27 cellular contexts compared by ENCODE assay signal in genomic region chr1:26047278-26047874, GRCh38. TPM values are rescaled to one million over a fixed set of nuclear protein-coding genes. Genes with fewer than 3 reads are reported as not detected.
DNase-seq lines count a peak whose midpoint lies in the region; ATAC-seq and TF ChIP-seq lines count a peak whose summit lies in the region.
"Had no signal": no experiment of that assay in that cellular context is flagged by ENCODE, and none has a peak within 500 bp of the region (broad histone marks: within the 10 kb centered on the region; RNA-seq: fewer than 3 reads in every experiment).

No MANE protein-coding gene starts in this region.

- no peak overlapping the region for H3K27ac ChIP-seq in neural progenitor cell
- H3K27ac ChIP-seq in skeletal muscle tissue (ENCODE audit: low read depth, low read length), result peak overlapping the region; percentile 16
- no peak overlapping the region for H3K27ac ChIP-seq in ascending aorta
- H3K27ac ChIP-seq: C4-2B, KMS-11, SJCRH30 had no signal

- H3K27ac Mint-ChIP-seq in T-helper 17 cell (no peak overlapping the region), neural progenitor cell (no peak overlapping the region)
- no peak overlapping the region for H3K27ac Mint-ChIP-seq in activated naive CD4-positive, alpha-beta T cell treated with anti-CD3 and anti-CD28 coated beads for 36 hours
- H3K27ac Mint-ChIP-seq: CD8-positive, alpha-beta T cell had no signal

- H3K27me3 Mint-ChIP-seq in T-helper 17 cell (peaks cover 71% of the 10 kb centered on the region), neural progenitor cell (ENCODE audit: insufficient read depth, low read depth) (peaks cover 56% of the 10 kb centered on the region)
- H3K27me3 Mint-ChIP-seq in activated naive CD4-positive, alpha-beta T cell treated with anti-CD3 and anti-CD28 coated beads for 36 hours (ENCODE audit: low read depth), result peaks cover 50% of the 10 kb centered on the region

- no peak for TF ChIP-seq CTCF in neural progenitor cell (IDR thresholded peaks at IDR 0.05)
- TF ChIP-seq CTCF in ascending aorta (IDR thresholded peaks at IDR 0.05), result no peak

- H3K4me1 Mint-ChIP-seq in T-helper 17 cell (peaks cover 8% of the 10 kb centered on the region), neural progenitor cell (peaks cover 6% of the 10 kb centered on the region)
- H3K4me1 Mint-ChIP-seq in activated naive CD4-positive, alpha-beta T cell treated with anti-CD3 and anti-CD28 coated beads for 36 hours (ENCODE audit: low read depth), result peaks cover 6% of the 10 kb centered on the region

- no peak for DNase-seq in T-helper 17 cell
- no peak for DNase-seq in neural progenitor cell (ENCODE audit: low spot score)
- no peak for DNase-seq in activated naive CD4-positive, alpha-beta T cell treated with anti-CD3 and anti-CD28 coated beads for 36 hours
- DNase-seq in ascending aorta (ENCODE audit: low spot score in 2 of 2), result no peak
- no peak for DNase-seq in DMS79 treated with DMSO at 0.1 percent for 48 hours (lab: John Stamatoyannopoulos, UW)
- DNase-seq: Caco-2; CD8-positive, alpha-beta T cell; DMS79; GF-D8; GOT3; HCEC 1CT; IMR-90; NCI-H1048; NCI-H1417 treated with DMSO at 0.1 percent for 48 hours; NCI-H1694 treated with DMSO at 0.1 percent for 48 hours; NCI-H2081; NCI-H2171 treated with DMSO at 0.1 percent for 48 hours; NCI-H524 treated with DMSO at 0.1 percent for 48 hours; NCI-H774; PC-3; SJCRH30 had no signal

- H3K4me1 ChIP-seq in neural progenitor cell, result peaks cover 16% of the 10 kb centered on the region
- peaks cover 0 to 45% (median 42%) of the 10 kb centered on the region in 3 donors for H3K4me1 ChIP-seq in skeletal muscle tissue (ENCODE audit: control insufficient read depth in 3 of 3, insufficient read depth in 3 of 3, low read length in 3 of 3)
- H3K4me1 ChIP-seq in ascending aorta, result no peaks in the 10 kb centered on the region
- H3K4me1 ChIP-seq: SJCRH30 had no signal

- intact Hi-C loops in activated naive CD4-positive, alpha-beta T cell treated with anti-CD3 and anti-CD28 coated beads for 36 hours (cut with micrococcal nuclease), result no loop called here
- intact Hi-C loops in ascending aorta (cut with DNase I), result no loop called here

- no peaks in the 10 kb centered on the region for H3K79me2 ChIP-seq in neural progenitor cell (ENCODE audit: low read depth)

- H3K36me3 Mint-ChIP-seq in T-helper 17 cell (ENCODE audit: low read depth) (peaks cover 10% of the 10 kb centered on the region), neural progenitor cell (no peaks in the 10 kb centered on the region)
- H3K36me3 Mint-ChIP-seq in activated naive CD4-positive, alpha-beta T cell treated with anti-CD3 and anti-CD28 coated beads for 36 hours (ENCODE audit: low read depth), result no peaks in the 10 kb centered on the region
- H3K36me3 Mint-ChIP-seq: CD8-positive, alpha-beta T cell had no signal

- H3F3A ChIP-seq in neural progenitor cell (ENCODE audit: low read depth), result peaks cover 11% of the 10 kb centered on the region

- no peaks in the 10 kb centered on the region for H3K9me3 Mint-ChIP-seq in neural progenitor cell
- no peaks in the 10 kb centered on the region for H3K9me3 Mint-ChIP-seq in activated naive CD4-positive, alpha-beta T cell treated with anti-CD3 and anti-CD28 coated beads for 36 hours
- H3K9me3 Mint-ChIP-seq: CD8-positive, alpha-beta T cell had no signal

- H3K27me3 ChIP-seq in neural progenitor cell (peaks cover 99% of the 10 kb centered on the region), skeletal muscle tissue (ENCODE audit: control insufficient read depth in 3 of 3, insufficient read depth in 3 of 3, low read length in 3 of 3) (peaks cover 8 to 22% (median 18%) of the 10 kb centered on the region in 3 donors), ascending aorta (peaks cover 18% of the 10 kb centered on the region)

- H2AFZ ChIP-seq in neural progenitor cell (replicated peaks), result no peak overlapping the region

- no peak overlapping the region for H3K4me3 ChIP-seq in neural progenitor cell
- H3K4me3 ChIP-seq in skeletal muscle tissue (ENCODE audit: low read length in 3 of 3), result no peak overlapping the region
- no peak overlapping the region for H3K4me3 ChIP-seq in ascending aorta
- H3K4me3 ChIP-seq: SJCRH30 had no signal

- H3K36me3 ChIP-seq in neural progenitor cell (no peaks in the 10 kb centered on the region), skeletal muscle tissue (ENCODE audit: control insufficient read depth in 3 of 3, insufficient read depth in 3 of 3, low read length in 3 of 3) (peaks cover 6 to 9% (median 6%) of the 10 kb centered on the region in 3 donors), ascending aorta (no peaks in the 10 kb centered on the region)
- H3K36me3 ChIP-seq: SJCRH30 had no signal

- H3K9me3 ChIP-seq in T-helper 17 cell (ENCODE audit: control insufficient read depth, low read length, poor library complexity, severe bottlenecking) (no peaks in the 10 kb centered on the region), neural progenitor cell (ENCODE audit: low read depth) (no peaks in the 10 kb centered on the region), skeletal muscle tissue (ENCODE audit: control insufficient read depth in 3 of 3, low read length in 3 of 3) (no peaks in the 10 kb centered on the region), ascending aorta (no peaks in the 10 kb centered on the region)
- H3K9me3 ChIP-seq: Caco-2, SJCRH30 had no signal

- peak overlapping the region; percentile 45 for H3K4me3 Mint-ChIP-seq in T-helper 17 cell
- peak overlapping the region; percentile 35 for H3K4me3 Mint-ChIP-seq in neural progenitor cell
- H3K4me3 Mint-ChIP-seq in activated naive CD4-positive, alpha-beta T cell treated with anti-CD3 and anti-CD28 coated beads for 36 hours, result no peak overlapping the region
- H3K4me3 Mint-ChIP-seq: CD8-positive, alpha-beta T cell had no signal

- H3K9ac ChIP-seq in neural progenitor cell (no peak overlapping the region), skeletal muscle tissue (ENCODE audit: low read depth in 1 of 3, low read length in 3 of 3) (peak overlapping the region in 2 of 3 donors; percentile 33 to 59)
- H3K9ac ChIP-seq: KMS-11 had no signal

- peaks cover 9% of the 10 kb centered on the region for H4K20me1 ChIP-seq in neural progenitor cell (ENCODE audit: low read depth)

- ATAC-seq in T-helper 17 cell (no peak), esophagus mucosa (peak; percentile 39)
- ATAC-seq: CD8-positive, alpha-beta T cell; PC-3; SK-N-SH treated with all-trans-retinoic acid at 6 μM for 48 hours had no signal

- no peak overlapping the region for H3K4me2 ChIP-seq in neural progenitor cell
- H3K4me2 ChIP-seq: KMS-11 had no signal

- CTCF ChIA-PET in activated naive CD4-positive, alpha-beta T cell treated with anti-CD3 and anti-CD28 coated beads for 36 hours (lab: Charles Lee), result no interaction called here

RNA-seq across cellular contexts. Expression of gene SLC30A2, which starts 1.5 kb away (rescaled TPM):
- not detected for total RNA-seq in T-helper 17 cell
- total RNA-seq in esophagus mucosa, result not detected
- not detected in 2 replicates for total RNA-seq in neural progenitor cell (ENCODE audit: low replicate concordance)
- total RNA-seq in skeletal muscle tissue, result under 0.01 TPM
- total RNA-seq in activated naive CD4-positive, alpha-beta T cell treated with anti-CD3 and anti-CD28 coated beads for 36 hours, result not detected
- total RNA-seq in ascending aorta, result not detected
- total RNA-seq: A673; CD8-positive, alpha-beta T cell; IMR-90 had no signal

RNA-seq across cellular contexts. Expression of gene TRIM63, which starts 20.1 kb away (rescaled TPM):
- total RNA-seq in T-helper 17 cell (not detected), esophagus mucosa (not detected), neural progenitor cell (ENCODE audit: low replicate concordance) (not detected in 2 replicates), skeletal muscle tissue (30.3 TPM), ascending aorta (not detected)
- total RNA-seq in activated naive CD4-positive, alpha-beta T cell treated with anti-CD3 and anti-CD28 coated beads for 36 hours, result under 1 TPM; 0.33 to 0.40 TPM
- total RNA-seq: A673; Caco-2; CD8-positive, alpha-beta T cell; IMR-90; PC-3; SJCRH30 had no signal

RNA-seq across cellular contexts. Expression of gene EXTL1, which starts 25.8 kb away (rescaled TPM):
- total RNA-seq in T-helper 17 cell, result not detected
- not detected for total RNA-seq in esophagus mucosa
- total RNA-seq in neural progenitor cell (ENCODE audit: low replicate concordance), result 0.95 and 2.1 TPM in 2 replicates
- 0.52 TPM for total RNA-seq in skeletal muscle tissue
- not detected for total RNA-seq in activated naive CD4-positive, alpha-beta T cell treated with anti-CD3 and anti-CD28 coated beads for 36 hours
- total RNA-seq in ascending aorta, result 0.85 TPM
- total RNA-seq: A673 had no signal

RNA-seq across cellular contexts. Expression of gene PAFAH2, which starts 49.5 kb away (rescaled TPM):
- 1 to 10 TPM; 4.9 to 6.9 TPM for total RNA-seq in T-helper 17 cell
- 9.0 TPM for total RNA-seq in esophagus mucosa
- 16.6 and 18.2 TPM in 2 replicates for total RNA-seq in neural progenitor cell (ENCODE audit: low replicate concordance)
- total RNA-seq in skeletal muscle tissue, result 33.9 TPM
- 1 to 10 TPM; 4.7 to 5.2 TPM for total RNA-seq in activated naive CD4-positive, alpha-beta T cell treated with anti-CD3 and anti-CD28 coated beads for 36 hours
- total RNA-seq in ascending aorta, result 1.3 TPM

Comparison
In these comparisons a context has a peak if more than half of its experiments do, and no peak if none do; other contexts are left out.
1. RNA of gene TRIM63, which starts 20.1 kb away (total RNA-seq): 30.3 TPM in skeletal muscle tissue (single experiment); 0.33 to 0.40 TPM in activated naive CD4-positive, alpha-beta T cell treated with anti-CD3 and anti-CD28 coated beads for 36 hours, not detected in esophagus mucosa (single experiment), not detected in T-helper 17 cell, not detected in neural progenitor cell and not detected in ascending aorta (single experiment); every median in the first group is over 10 times any median in the second.